Comparison of ENCODE assay signal across 8 cellular contexts in genomic region chr10:13528875-13529713, GRCh38. TPM values are rescaled to one million over a fixed set of nuclear protein-coding genes. Genes with fewer than 3 reads are reported as not detected.
A peak's percentile ranks its signal among the peaks of the same experiment; 100 is the strongest.
DNase-seq lines count a peak whose midpoint lies in the region; ATAC-seq and TF ChIP-seq lines count a peak whose summit lies in the region.

A gene with protein sequence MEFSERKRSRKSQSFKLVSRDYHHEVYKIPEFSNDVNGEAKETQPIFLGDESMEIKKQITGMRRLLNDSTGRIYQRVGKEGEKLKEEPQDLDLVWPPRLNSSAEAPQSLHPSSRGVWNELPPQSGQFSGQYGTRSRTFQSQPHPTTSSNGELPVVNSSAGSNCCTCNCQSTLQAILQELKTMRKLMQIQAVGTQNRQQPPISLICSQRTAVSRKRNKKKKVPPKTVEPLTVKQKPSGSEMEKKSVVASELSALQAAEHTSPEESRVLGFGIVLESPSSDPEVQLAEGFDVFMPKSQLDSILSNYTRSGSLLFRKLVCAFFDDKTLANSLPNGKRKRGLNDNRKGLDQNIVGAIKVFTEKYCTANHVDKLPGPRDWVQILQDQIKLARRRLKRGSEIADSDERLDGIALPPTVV (minus strand): TSS chr10:13529014. CDS start chr10:13528533, 481 bp downstream.

- no peak within 1 kb of the TSS for H3K27ac Mint-ChIP-seq in activated naive CD4-positive, alpha-beta T cell treated with anti-CD3 and anti-CD28 coated beads, Interleukin-2, amount 50 U/mL, for 72 hours

- no peaks in the 10 kb centered on the region for H3K36me3 ChIP-seq in BLaER1 treated with 17β-estradiol and CSF1 and Interleukin-3, amounts not matched to agents 10 nM and 100 nM
- H3K36me3 ChIP-seq in HCT116 (ENCODE audit: control insufficient read depth in 1 of 2, insufficient read depth in 2 of 2, low read length in 2 of 2) = peaks cover 2 to 4% of the 10 kb centered on the region in 2 experiments; a peak in 1 of 4 replicates
- peaks cover 0 to 9% (median 0%) of the 10 kb centered on the region in 9 donors for H3K36me3 ChIP-seq in heart left ventricle
- H3K36me3 ChIP-seq in parathyroid adenoma (ENCODE audit: control insufficient read depth, insufficient read depth, low read length) = no peaks in the 10 kb centered on the region

- H3K9me2 ChIP-seq in HCT116 (ENCODE audit: insufficient read depth) = no peaks in the 10 kb centered on the region

- no peaks in the 10 kb centered on the region for H3K9me3 Mint-ChIP-seq in activated naive CD4-positive, alpha-beta T cell treated with anti-CD3 and anti-CD28 coated beads, Interleukin-2, amount 50 U/mL, for 72 hours

- peaks cover 0 to 12% (median 6%) of the 10 kb centered on the region in 10 experiments; a peak in 9 of 20 replicates for H3K4me1 ChIP-seq in BLaER1 treated with 17β-estradiol and CSF1 and Interleukin-3, amounts not matched to agents 10 nM and 100 nM
- peaks cover 22 to 26% of the 10 kb centered on the region in 2 experiments for H3K4me1 ChIP-seq in HCT116 (ENCODE audit: control insufficient read depth in 1 of 2, insufficient read depth in 2 of 2, low read length in 2 of 2)
- H3K4me1 ChIP-seq in heart left ventricle = peaks cover 0 to 24% (median 15%) of the 10 kb centered on the region in 12 donors
- H3K4me1 ChIP-seq in parathyroid adenoma = peaks cover 6% of the 10 kb centered on the region

- intact Hi-C loops in HCT116 (cut with micrococcal nuclease) (no loop called here), heart left ventricle (cut with DNase I) (loop anchor here in 6 of 10 donors (5.0 to 10.0 kb wide), 3 partner anchors 154 to 364 kb away; partner anchors contain the start of gene MCM10 (in 2 of the 6))

- H4K20me1 ChIP-seq in BLaER1 treated with 17β-estradiol and CSF1 and Interleukin-3, amounts not matched to agents 10 nM and 100 nM = peaks cover 0 to 16% (median 4%) of the 10 kb centered on the region in 11 experiments; a peak in 11 of 22 replicates
- 0 out of 2 replicates have a peak, but pooled peaks cover 2% of the 10 kb centered on the region for H4K20me1 ChIP-seq in HCT116 (ENCODE audit: insufficient read depth)

- WGBS in heart left ventricle, 4 donors = 4 to 23% (median 7%) methylated on average over 12 to 98 of the region's 98 CpGs

- TF ChIP-seq RAD21 in HCT116 (IDR thresholded peaks at IDR 0.05; ENCODE audit: low read depth) = no peak

- CTCF ChIA-PET in HCT116 (lab: Charles Lee) = no interaction called here

- TF ChIP-seq CTCF in HCT116 (IDR thresholded peaks at IDR 0.05 in 2 of 3, conservative IDR thresholded peaks at IDR 0.05 in 1 of 3; ENCODE audit: borderline replicate concordance in 1 of 3, insufficient read depth in 1 of 3, low read depth in 2 of 3, low read length in 2 of 3) (no peak), heart left ventricle (IDR thresholded peaks at IDR 0.05) (no peak), parathyroid adenoma (IDR thresholded peaks at IDR 0.05) (no peak)

- H3K36me3 Mint-ChIP-seq in activated naive CD4-positive, alpha-beta T cell treated with anti-CD3 and anti-CD28 coated beads, Interleukin-2, amount 50 U/mL, for 72 hours = peaks cover 0 to 6% of the 10 kb centered on the region in 2 donors

- peak within 1 kb of the TSS; percentile 46 to 78 (median 68) for H3K9ac ChIP-seq in BLaER1 treated with 17β-estradiol and CSF1 and Interleukin-3, amounts not matched to agents 10 nM and 100 nM
- peak within 1 kb of the TSS; percentile 64 for H3K9ac ChIP-seq in HCT116 (ENCODE audit: low read length)
- H3K9ac ChIP-seq in parathyroid adenoma = peak within 1 kb of the TSS; percentile 54

- DNase-seq in HCT116 (ENCODE audit: low read depth, low spot score) (no peak), heart left ventricle (peak; percentile 54 to 71 (median 58)), CD1c-positive myeloid dendritic cell (ENCODE audit: extremely low spot score) (no peak), DMS153 treated with DMSO at 0.1 percent for 48 hours (lab: John Stamatoyannopoulos, UW; ENCODE audit: unreplicated experiment) (no peak)
- DNase-seq in activated naive CD4-positive, alpha-beta T cell treated with anti-CD3 and anti-CD28 coated beads, Interleukin-2, amount 50 U/mL, for 72 hours (ENCODE audit: low spot score in 2 of 2) = no peak

- ATAC-seq in HCT116 (peak; percentile 81), heart left ventricle (peak in 3 of 4 donors; percentile 88 to 92 (median 90)), HG02852 (IDR thresholded peaks at IDR 0.05; ENCODE audit: unreplicated experiment) (no peak)
- ATAC-seq in activated naive CD4-positive, alpha-beta T cell treated with anti-CD3 and anti-CD28 coated beads, Interleukin-2, amount 50 U/mL, for 72 hours = peak; percentile 37 to 72

- peak within 1 kb of the TSS; percentile 60 to 78 (median 70) for H3K4me3 ChIP-seq in BLaER1 treated with 17β-estradiol and CSF1 and Interleukin-3, amounts not matched to agents 10 nM and 100 nM
- H3K4me3 ChIP-seq in HCT116 (replicated peaks in 1 of 2; ENCODE audit: low read depth in 1 of 2, low read length in 2 of 2) (peak within 1 kb of the TSS; percentile 50 to 64), heart left ventricle (peak within 1 kb of the TSS; percentile 44 to 84 (median 70)), parathyroid adenoma (ENCODE audit: low read depth, low read length) (peak within 1 kb of the TSS; percentile 71)

- H3K4me2 ChIP-seq in BLaER1 treated with 17β-estradiol and CSF1 and Interleukin-3, amounts not matched to agents 10 nM and 100 nM = peak within 1 kb of the TSS; percentile 74 to 96 (median 94)
- H3K4me2 ChIP-seq in HCT116 (ENCODE audit: low read length) (peak within 1 kb of the TSS; percentile 93), parathyroid adenoma (ENCODE audit: low read length) (peak within 1 kb of the TSS; percentile 91)

- H3K27me3 ChIP-seq in BLaER1 treated with 17β-estradiol and CSF1 and Interleukin-3, amounts not matched to agents 10 nM and 100 nM = peaks cover 55 to 72% (median 63%) of the 10 kb centered on the region in 11 experiments
- H3K27me3 ChIP-seq in HCT116 (ENCODE audit: insufficient read depth, low read length) (no peaks in the 10 kb centered on the region), heart left ventricle (peaks cover 0 to 28% (median 0%) of the 10 kb centered on the region in 9 donors), parathyroid adenoma (ENCODE audit: control insufficient read depth, insufficient read depth, low read length) (no peaks in the 10 kb centered on the region)

- H2AFZ ChIP-seq in HCT116 (ENCODE audit: low read depth, low read length, poor library complexity, severe bottlenecking) (peak within 1 kb of the TSS; percentile 10), parathyroid adenoma (peak within 1 kb of the TSS; percentile 100)

- POLR2A ChIA-PET in HCT116 (lab: Charles Lee) = no interaction called here

- TF ChIP-seq POLR2A in HCT116 (IDR thresholded peaks at IDR 0.05; ENCODE audit: borderline replicate concordance, extremely low read depth, insufficient read depth, insufficient read length) (no peak), heart left ventricle (IDR thresholded peaks at IDR 0.05) (no peak)

- H3K27ac ChIP-seq in BLaER1 treated with 17β-estradiol and CSF1 and Interleukin-3, amounts not matched to agents 10 nM and 100 nM = peak within 1 kb of the TSS in 3 of 11 experiments; percentile 9 to 28 (median 19); a peak in 4 of 22 replicates
- H3K27ac ChIP-seq in HCT116 (ENCODE audit: low read depth, low read length) = peak within 1 kb of the TSS; percentile 56; the same call in 1 of the 2 replicates
- H3K27ac ChIP-seq in heart left ventricle = peak within 1 kb of the TSS; percentile 42 to 82 (median 68)
- H3K27ac ChIP-seq in parathyroid adenoma = peak within 1 kb of the TSS; percentile 65

- BruUV-seq in HCT116 (replicated peaks; lab: Mats Ljungman, UMichigan) = TSS peak; percentile 41

- H3K79me2 ChIP-seq in HCT116 (ENCODE audit: insufficient read depth, low read length) = no peaks in the 10 kb centered on the region
- peaks cover 5% of the 10 kb centered on the region for H3K79me2 ChIP-seq in parathyroid adenoma

- RAD21 ChIA-PET in HCT116 (lab: Charles Lee; ENCODE audit: low non-redundant PET in 1 of 2, low total read pairs in 2 of 2, uncharacterized antibody in 2 of 2, unreplicated experiment in 2 of 2) = no interaction called here

- no peaks in the 10 kb centered on the region for H3K9me3 ChIP-seq in BLaER1 treated with 17β-estradiol and CSF1 and Interleukin-3, amounts not matched to agents 10 nM and 100 nM (replicated peaks in 1 of 11)
- H3K9me3 ChIP-seq in HCT116 (ENCODE audit: control insufficient read depth in 1 of 2, insufficient read depth in 1 of 2, low read depth in 1 of 2, low read length in 2 of 2) (no peaks in the 10 kb centered on the region), heart left ventricle (no peaks in the 10 kb centered on the region), parathyroid adenoma (ENCODE audit: control insufficient read depth, low read length) (no peaks in the 10 kb centered on the region)

TF ChIP-seq in HCT116, 20 proteins besides CTCF, POLR2A, EP300 and RAD21:
- TF ChIP-seq TCF7L2 (IDR thresholded peaks at IDR 0.05; ENCODE audit: borderline replicate concordance, extremely low read depth, insufficient read depth, insufficient read length) (no peak), FOSL1 (IDR thresholded peaks at IDR 0.05; ENCODE audit: low read depth) (no peak), CBX3 (IDR thresholded peaks at IDR 0.05; ENCODE audit: low read depth) (no peak), YY1 (IDR thresholded peaks at IDR 0.05; ENCODE audit: extremely low read depth, insufficient replicate concordance, low read depth, low read length) (no peak), ZFX (IDR thresholded peaks at IDR 0.05) (peak; percentile 79), ELF1 (IDR thresholded peaks at IDR 0.05; ENCODE audit: borderline replicate concordance, low read depth) (no peak), POLR2AphosphoS5 (IDR thresholded peaks at IDR 0.05; ENCODE audit: low read depth, low read length) (no peak), SP1 (IDR thresholded peaks at IDR 0.05; ENCODE audit: low read depth) (no peak)

RNA-seq across cellular contexts. Expression of the gene that starts here (rescaled TPM):
- total RNA-seq in HCT116 (2021; ENCODE audit: unreplicated experiment) = 13.8 TPM
- 5.3 and 7.5 TPM in 2 replicates for polyA plus RNA-seq in HCT116 (2012)
- not detected for total RNA-seq in activated naive CD4-positive, alpha-beta T cell treated with anti-CD3 and anti-CD28 coated beads, Interleukin-2, amount 50 U/mL, for 72 hours
- total RNA-seq in heart left ventricle = 10 to 100 TPM in 8 of 9 donors, 1 to 10 TPM in 1; 9.5 to 30.5 (median 13.0) TPM
- polyA plus RNA-seq in heart left ventricle = 1 to 10 TPM; 5.5 to 9.2 TPM

Comparison
In these comparisons a context has a peak if more than half of its experiments do, and no peak if none do; other contexts are left out.
1. RNA of the gene that starts here (total RNA-seq): 13.8 TPM in HCT116 (single experiment) and 9.5 to 30.5 TPM in heart left ventricle; not detected in activated naive CD4-positive, alpha-beta T cell treated with anti-CD3 and anti-CD28 coated beads, Interleukin-2, amount 50 U/mL, for 72 hours; every median in the first group is over 4 times any median in the second.
2. Peak in ATAC-seq in activated naive CD4-positive, alpha-beta T cell treated with anti-CD3 and anti-CD28 coated beads, Interleukin-2, amount 50 U/mL, for 72 hours; RNA of the gene not detected or under 1 TPM.
3. DNase-seq: peak in heart left ventricle (5 of 5); none in HCT116 (single experiment), activated naive CD4-positive, alpha-beta T cell treated with anti-CD3 and anti-CD28 coated beads, Interleukin-2, amount 50 U/mL, for 72 hours (0 of 2), CD1c-positive myeloid dendritic cell (single experiment) and DMS153 treated with DMSO at 0.1 percent for 48 hours (single experiment).
4. Peak in every context shown above with its lines, with median percentiles within 50 percentile points of each other: H3K4me2 ChIP-seq, H3K4me3 ChIP-seq and H3K9ac ChIP-seq.